Comparison of ENCODE assay signal across 8 cellular contexts in genomic region chr2:172931923-172932520, GRCh38.
DNase-seq lines count a peak whose midpoint lies in the region; ATAC-seq and TF ChIP-seq lines count a peak whose summit lies in the region.

No MANE protein-coding gene starts in this region.

- intact Hi-C loops in esophagus muscularis mucosa (cut with DNase I): loop anchor here (2.0 kb wide), 3 partner anchors 67 to 125 kb away; no protein-coding TSS in a partner anchor

- H3K36me3 Mint-ChIP-seq in GM23338 (ENCODE audit: low read depth): no peaks in the 10 kb centered on the region
- H3K36me3 Mint-ChIP-seq in activated CD8-positive, alpha-beta memory T cell treated with anti-CD3 and anti-CD28 coated beads, Interleukin-2, amount 10 ng/mL, durations not matched to agents 7 days and 5 days: no peaks in the 10 kb centered on the region

- TF ChIP-seq EP300 in esophagus muscularis mucosa (IDR thresholded peaks at IDR 0.05): no peak

- 3% methylated on average over 8 of the region's 8 CpGs for WGBS in esophagus muscularis mucosa

- H3K27me3 ChIP-seq in GM23338 (ENCODE audit: insufficient read depth) (no peaks in the 10 kb centered on the region), esophagus muscularis mucosa (no peaks in the 10 kb centered on the region), neutrophil (peaks cover 6% of the 10 kb centered on the region), thoracic aorta (replicated peaks; ENCODE audit: insufficient read depth) (no peaks in the 10 kb centered on the region)

- H3K4me1 ChIP-seq in GM23338 (ENCODE audit: insufficient read depth): peaks cover 21% of the 10 kb centered on the region
- H3K4me1 ChIP-seq in esophagus muscularis mucosa: peaks cover 39 to 50% (median 44%) of the 10 kb centered on the region in 4 donors
- H3K4me1 ChIP-seq in neutrophil (ENCODE audit: control insufficient read depth in 1 of 2, insufficient read depth in 1 of 2, low read depth in 1 of 2, low read length in 1 of 2): peaks cover 0 to 7% of the 10 kb centered on the region in 2 experiments
- H3K4me1 ChIP-seq in thoracic aorta (ENCODE audit: control insufficient read depth in 1 of 2, low read depth in 2 of 2): peaks cover 21 to 37% of the 10 kb centered on the region in 2 donors

- H3K9me3 ChIP-seq in esophagus muscularis mucosa (no peaks in the 10 kb centered on the region), neutrophil (no peaks in the 10 kb centered on the region), thoracic aorta (no peaks in the 10 kb centered on the region)

- peak; percentile 58 for DNase-seq in AG10803 (ENCODE audit: low read depth)
- peak; percentile 86 for DNase-seq in GM23338 (ENCODE audit: low spot score)
- peak; percentile 86 for DNase-seq in NCI-H82 (lab: John Stamatoyannopoulos, UW)
- peak; percentile 67 for DNase-seq in activated CD8-positive, alpha-beta memory T cell treated with anti-CD3 and anti-CD28 coated beads, Interleukin-2, amount 10 ng/mL, durations not matched to agents 7 days and 5 days
- no peak for DNase-seq in esophagus muscularis mucosa (ENCODE audit: extremely low spot score)
- DNase-seq in thoracic aorta (ENCODE audit: low spot score): no peak

- no peak overlapping the region for H2AFZ ChIP-seq in GM23338

- no peak for TF ChIP-seq POLR2A in esophagus muscularis mucosa (IDR thresholded peaks at IDR 0.05; ENCODE audit: low read depth)

- ATAC-seq in GM23338: peak; percentile 65
- ATAC-seq in activated CD8-positive, alpha-beta memory T cell treated with anti-CD3 and anti-CD28 coated beads, Interleukin-2, amount 10 ng/mL, durations not matched to agents 7 days and 5 days: no peak
- peak; percentile 53 for ATAC-seq in thoracic aorta (ENCODE audit: insufficient number of reproducible peaks, low FRiP score, low read depth)
- no peak for ATAC-seq in HG02678 (IDR thresholded peaks at IDR 0.05; ENCODE audit: unreplicated experiment)

- CTCF ChIA-PET in activated CD8-positive, alpha-beta memory T cell treated with anti-CD3 and anti-CD28 coated beads, Interleukin-2, amount 10 ng/mL, durations not matched to agents 7 days and 5 days (lab: Charles Lee): interaction anchor here (0.7 to 4.2 kb wide), 18 partner anchors 8 to 605 kb away, joined by 3 to 29 read pairs (median 3); no protein-coding TSS in a partner anchor

- no peak overlapping the region for H3K4me3 Mint-ChIP-seq in GM23338
- no peak overlapping the region for H3K4me3 Mint-ChIP-seq in activated CD8-positive, alpha-beta memory T cell treated with anti-CD3 and anti-CD28 coated beads, Interleukin-2, amount 10 ng/mL, durations not matched to agents 7 days and 5 days

- no peak overlapping the region for H3K27ac Mint-ChIP-seq in GM23338
- no peak overlapping the region for H3K27ac Mint-ChIP-seq in activated CD8-positive, alpha-beta memory T cell treated with anti-CD3 and anti-CD28 coated beads, Interleukin-2, amount 10 ng/mL, durations not matched to agents 7 days and 5 days

- no peaks in the 10 kb centered on the region for H3K79me2 ChIP-seq in GM23338 (replicated peaks; ENCODE audit: insufficient read depth)

- no peaks in the 10 kb centered on the region for H3K27me3 Mint-ChIP-seq in GM23338 (ENCODE audit: insufficient read depth, low read depth, poor library complexity)
- H3K27me3 Mint-ChIP-seq in activated CD8-positive, alpha-beta memory T cell treated with anti-CD3 and anti-CD28 coated beads, Interleukin-2, amount 10 ng/mL, durations not matched to agents 7 days and 5 days: peaks cover 28% of the 10 kb centered on the region

- TF ChIP-seq CTCF in AG10803 (conservative IDR thresholded peaks at IDR 0.05; ENCODE audit: low read length): peak; percentile 85
- peak; percentile 82 to 85 for TF ChIP-seq CTCF in GM23338 (conservative IDR thresholded peaks at IDR 0.05; ENCODE audit: low read depth in 2 of 2)
- peak; percentile 59 to 76 (median 76) for TF ChIP-seq CTCF in esophagus muscularis mucosa (IDR thresholded peaks at IDR 0.05)
- peak; percentile 27 for TF ChIP-seq CTCF in neutrophil (IDR thresholded peaks at IDR 0.05)
- peak; percentile 72 for TF ChIP-seq CTCF in thoracic aorta (IDR thresholded peaks at IDR 0.05)

- no peaks in the 10 kb centered on the region for H3K9me3 Mint-ChIP-seq in GM23338
- no peaks in the 10 kb centered on the region for H3K9me3 Mint-ChIP-seq in activated CD8-positive, alpha-beta memory T cell treated with anti-CD3 and anti-CD28 coated beads, Interleukin-2, amount 10 ng/mL, durations not matched to agents 7 days and 5 days (ENCODE audit: low read depth)

- H3K4me2 ChIP-seq in GM23338: no peak overlapping the region

- peaks cover 18% of the 10 kb centered on the region for H3K4me1 Mint-ChIP-seq in GM23338
- peaks cover 1% of the 10 kb centered on the region for H3K4me1 Mint-ChIP-seq in activated CD8-positive, alpha-beta memory T cell treated with anti-CD3 and anti-CD28 coated beads, Interleukin-2, amount 10 ng/mL, durations not matched to agents 7 days and 5 days

- no peak overlapping the region for H3K27ac ChIP-seq in GM23338 (ENCODE audit: low read depth)
- peak overlapping the region; percentile 45 to 71 (median 64) for H3K27ac ChIP-seq in esophagus muscularis mucosa (replicated peaks in 1 of 4)
- H3K27ac ChIP-seq in neutrophil: no peak overlapping the region
- no peak overlapping the region for H3K27ac ChIP-seq in thoracic aorta

- no peaks in the 10 kb centered on the region for H4K20me1 ChIP-seq in GM23338 (replicated peaks; ENCODE audit: insufficient read depth)

- H3K36me3 ChIP-seq in GM23338 (ENCODE audit: insufficient read depth): no peaks in the 10 kb centered on the region
- no peaks in the 10 kb centered on the region for H3K36me3 ChIP-seq in esophagus muscularis mucosa
- no peaks in the 10 kb centered on the region for H3K36me3 ChIP-seq in neutrophil
- H3K36me3 ChIP-seq in thoracic aorta: no peaks in the 10 kb centered on the region

- H3F3A ChIP-seq in GM23338 (replicated peaks; ENCODE audit: low read depth): no peaks in the 10 kb centered on the region

- no peaks in the 10 kb centered on the region for H3K9me2 ChIP-seq in GM23338 (ENCODE audit: insufficient read depth)

- H3K4me3 ChIP-seq in AG10803 (ENCODE audit: low read length) (no peak overlapping the region), GM23338 (no peak overlapping the region), esophagus muscularis mucosa (peak overlapping the region; percentile 31 to 46 (median 36)), neutrophil (ENCODE audit: low read depth in 1 of 2, low read length in 1 of 2) (no peak overlapping the region), thoracic aorta (peak overlapping the region; percentile 53)

TF ChIP-seq in GM23338, 12 proteins besides CTCF, POLR2A, EP300 and RAD21:
- no peak for TF ChIP-seq NANOG (IDR thresholded peaks at IDR 0.05; ENCODE audit: borderline replicate concordance)
- TF ChIP-seq CREB1 (CRISPR knock-in tag; IDR thresholded peaks at IDR 0.05; ENCODE audit: low read depth): no peak
- no peak for TF ChIP-seq EZH2 (IDR thresholded peaks at IDR 0.05; ENCODE audit: low read depth, unreplicated experiment)
- TF ChIP-seq ZNF331 (CRISPR knock-in tag; IDR thresholded peaks at IDR 0.05; ENCODE audit: low read depth): no peak
- no peak for TF ChIP-seq POLR2AphosphoS5 (IDR thresholded peaks at IDR 0.05; ENCODE audit: low read depth)

Comparison
In these comparisons a context has a peak if more than half of its experiments do, and no peak if none do; other contexts are left out.
1. DNase-seq: peak in AG10803 (single experiment), GM23338 (single experiment), NCI-H82 (single experiment) and activated CD8-positive, alpha-beta memory T cell treated with anti-CD3 and anti-CD28 coated beads, Interleukin-2, amount 10 ng/mL, durations not matched to agents 7 days and 5 days (single experiment); none in esophagus muscularis mucosa (single experiment) and thoracic aorta (single experiment).
2. H3K4me3 ChIP-seq: peak in esophagus muscularis mucosa (4 of 4) and thoracic aorta (single experiment); none in AG10803 (single experiment), GM23338 (single experiment) and neutrophil (0 of 2).
3. CTCF ChIP-seq: peak in every context shown above with its lines; median percentile 85 in AG10803; 84 in GM23338; 76 in esophagus muscularis mucosa; 72 in thoracic aorta; 27 in neutrophil.
4. ATAC-seq: peak in GM23338 (single experiment) and thoracic aorta (single experiment); none in activated CD8-positive, alpha-beta memory T cell treated with anti-CD3 and anti-CD28 coated beads, Interleukin-2, amount 10 ng/mL, durations not matched to agents 7 days and 5 days (single experiment) and HG02678 (single experiment).
5. H3K27ac ChIP-seq: peak in esophagus muscularis mucosa (4 of 4); none in GM23338 (single experiment), neutrophil (single experiment) and thoracic aorta (0 of 2).